ENCODE assay signal across 18 cellular contexts in genomic region chr18:8798996-8799395, GRCh38.
DNase-seq lines count a peak whose midpoint lies in the region; ATAC-seq and TF ChIP-seq lines count a peak whose summit lies in the region.
"Had no signal": no experiment of that assay in that cellular context is flagged by ENCODE, and none has a peak within 500 bp of the region (broad histone marks: within the 10 kb centered on the region; RNA-seq: fewer than 3 reads in every experiment).

No MANE protein-coding gene starts in this region.

- H3K36me3 Mint-ChIP-seq in immature natural killer cell = no peaks in the 10 kb centered on the region

- no peaks in the 10 kb centered on the region for H3K4me1 Mint-ChIP-seq in immature natural killer cell
- H3K4me1 Mint-ChIP-seq: activated CD4-positive, alpha-beta memory T cell treated with anti-CD3 and anti-CD28 coated beads, Interleukin-2, amount 10 ng/mL, durations not matched to agents 7 days and 5 days; central memory CD8-positive, alpha-beta T cell had no signal

- H3F3A ChIP-seq in PC-3 (ENCODE audit: low read length, unreplicated experiment) = peaks cover 13% of the 10 kb centered on the region

- ATAC-seq in PC-3 (peak; percentile 8), heart right ventricle (peak in 6 of 8 donors; percentile 46 to 89 (median 64)), HG02798 (IDR thresholded peaks at IDR 0.05; ENCODE audit: poor library complexity, unreplicated experiment) (no peak)
- ATAC-seq: pancreas; stimulated activated naive CD8-positive, alpha-beta T cell treated with anti-CD3 and anti-CD28 coated beads, Interleukin-15, amount 100 ng/mL, for 72 hours had no signal

- DNase-seq in DMS 273 (lab: John Stamatoyannopoulos, UW; ENCODE audit: unreplicated experiment) = peak; percentile 15
- DNase-seq in DMS 273 treated with DMSO at 0.1 percent for 48 hours (lab: John Stamatoyannopoulos, UW) = no peak
- DNase-seq in PC-3 = peak; percentile 52
- DNase-seq in heart right ventricle = peak; percentile 33 to 40
- DNase-seq in immature natural killer cell = no peak
- no peak for DNase-seq in ascending aorta (ENCODE audit: low spot score in 2 of 2)
- DNase-seq: activated CD4-positive, alpha-beta memory T cell treated with anti-CD3 and anti-CD28 coated beads, Interleukin-2, amount 10 ng/mL, durations not matched to agents 7 days and 5 days; activated naive CD4-positive, alpha-beta T cell; kidney glomerular epithelial cell; NK-92 treated with Interleukin-12 subunit alpha and Interleukin-12 subunit beta, amount 100 ng/mL, for 24 hours; pancreas; stimulated activated CD4-positive, alpha-beta T cell treated with anti-CD3 and anti-CD28 coated beads, Interleukin-4, amount 100 ng/mL, for 24 hours; stimulated activated naive CD8-positive, alpha-beta T cell treated with anti-CD3 and anti-CD28 coated beads, Interleukin-15, amount 100 ng/mL, for 72 hours had no signal

- H4K20me1 ChIP-seq in PC-3 (ENCODE audit: low read length) = no peaks in the 10 kb centered on the region

- H3K36me3 ChIP-seq in PC-3 (ENCODE audit: low read depth, low read length) (peaks cover 14% of the 10 kb centered on the region; the same call in 1 of the 2 replicates), heart right ventricle (peaks cover 0 to 12% (median 0%) of the 10 kb centered on the region in 9 donors), stomach smooth muscle (ENCODE audit: control insufficient read depth in 2 of 2, insufficient read depth in 2 of 2, low read length in 2 of 2) (peaks cover 7 to 14% of the 10 kb centered on the region in 2 donors), ascending aorta (no peaks in the 10 kb centered on the region)
- H3K36me3 ChIP-seq: pancreas had no signal

- H3K27ac ChIP-seq in PC-3 (ENCODE audit: low read length) (peak overlapping the region; percentile 95), heart right ventricle (no peak overlapping the region), stomach smooth muscle (ENCODE audit: low read length) (peak overlapping the region; percentile 93), ascending aorta (peak overlapping the region in 1 of 2 donors; percentile 64)
- H3K27ac ChIP-seq: 22Rv1 had no signal

- 0 out of 2 replicates have a peak overlapping the region, but pooled peaks have one; percentile 2 for H3K4me2 ChIP-seq in PC-3 (ENCODE audit: low read length)

- H3K4me3 ChIP-seq in PC-3 (ENCODE audit: low read length) (no peak overlapping the region), heart right ventricle (no peak overlapping the region), stomach smooth muscle (ENCODE audit: low read length in 2 of 2) (no peak overlapping the region), ascending aorta (no peak overlapping the region)
- H3K4me3 ChIP-seq: pancreas had no signal

- H3K9me3 Mint-ChIP-seq in immature natural killer cell = no peaks in the 10 kb centered on the region
- H3K9me3 Mint-ChIP-seq: activated CD4-positive, alpha-beta memory T cell treated with anti-CD3 and anti-CD28 coated beads, Interleukin-2, amount 10 ng/mL, durations not matched to agents 7 days and 5 days; central memory CD8-positive, alpha-beta T cell; stimulated activated naive CD8-positive, alpha-beta T cell treated with anti-CD3 and anti-CD28 coated beads, Interleukin-15, amount 100 ng/mL, for 72 hours; T-helper 1 cell treated with Interleukin-12 subunit alpha and Interleukin-12 subunit beta and Interleukin-4 antibody, amounts not matched to agents 30 μg/mL and 1 μg/mL, for 36 hours had no signal

- no peak overlapping the region for H3K27ac Mint-ChIP-seq in immature natural killer cell
- H3K27ac Mint-ChIP-seq: activated CD4-positive, alpha-beta memory T cell treated with anti-CD3 and anti-CD28 coated beads, Interleukin-2, amount 10 ng/mL, durations not matched to agents 7 days and 5 days; stimulated activated naive CD8-positive, alpha-beta T cell treated with anti-CD3 and anti-CD28 coated beads, Interleukin-15, amount 100 ng/mL, for 72 hours; T-helper 1 cell treated with Interleukin-12 subunit alpha and Interleukin-12 subunit beta and Interleukin-4 antibody, amounts not matched to agents 30 μg/mL and 1 μg/mL, for 36 hours had no signal

- WGBS in heart right ventricle, 2 donors = 45 to 58% methylated on average over 11 of the region's 11 CpGs

- no peaks in the 10 kb centered on the region for H3K9me3 ChIP-seq in PC-3 (ENCODE audit: low read length)
- H3K9me3 ChIP-seq in heart right ventricle = no peaks in the 10 kb centered on the region
- no peaks in the 10 kb centered on the region for H3K9me3 ChIP-seq in stomach smooth muscle (ENCODE audit: control insufficient read depth in 2 of 2, low read length in 2 of 2)
- no peaks in the 10 kb centered on the region for H3K9me3 ChIP-seq in ascending aorta
- H3K9me3 ChIP-seq: pancreas had no signal

- no peaks in the 10 kb centered on the region for H3K27me3 ChIP-seq in PC-3 (ENCODE audit: low read length)
- no peaks in the 10 kb centered on the region for H3K27me3 ChIP-seq in heart right ventricle
- H3K27me3 ChIP-seq in stomach smooth muscle (ENCODE audit: control insufficient read depth in 1 of 2, insufficient read depth in 2 of 2, low read length in 2 of 2) = no peaks in the 10 kb centered on the region
- H3K27me3 ChIP-seq in ascending aorta = no peaks in the 10 kb centered on the region
- H3K27me3 ChIP-seq: pancreas had no signal

- H3K9ac ChIP-seq in PC-3 (ENCODE audit: low read length) (peak overlapping the region; percentile 78; the same call in 1 of the 2 replicates), stomach smooth muscle (ENCODE audit: low read length in 2 of 2) (peak overlapping the region; percentile 42 to 54)

- intact Hi-C loops in PC-3 (cut with micrococcal nuclease) = loop anchor here (5.0 kb wide), 1 partner anchor 148 kb away; no protein-coding TSS in a partner anchor
- intact Hi-C loops in heart right ventricle (cut with DNase I) = loop anchor here in 1 of 10 donors (10.0 kb wide), 1 partner anchor 146 kb away; no protein-coding TSS in a partner anchor
- intact Hi-C loops in ascending aorta (cut with DNase I) = no loop called here

- no peak overlapping the region for H2AFZ ChIP-seq in PC-3 (ENCODE audit: low read length)

- H3K79me2 ChIP-seq in PC-3 (ENCODE audit: low read length) = no peaks in the 10 kb centered on the region; the same call in 1 of the 2 replicates

- CTCF ChIA-PET in PC-3 (lab: Charles Lee) = no interaction called here

- TF ChIP-seq CTCF in PC-3 (conservative IDR thresholded peaks at IDR 0.05; ENCODE audit: low read depth, low read length) (no peak), heart right ventricle (IDR thresholded peaks at IDR 0.05) (no peak), ascending aorta (IDR thresholded peaks at IDR 0.05) (no peak)

- H3K4me1 ChIP-seq in PC-3 (ENCODE audit: insufficient read depth, low read length) = peaks cover 83% of the 10 kb centered on the region
- H3K4me1 ChIP-seq in heart right ventricle = peaks cover 0 to 8% (median 0%) of the 10 kb centered on the region in 9 donors
- peaks cover 72% of the 10 kb centered on the region for H3K4me1 ChIP-seq in stomach smooth muscle (ENCODE audit: control insufficient read depth, insufficient read depth, low read length)
- H3K4me1 ChIP-seq in ascending aorta = peaks cover 0 to 9% of the 10 kb centered on the region in 2 donors

- H3K27me3 Mint-ChIP-seq in immature natural killer cell (ENCODE audit: low read depth in 3 of 3) = peaks cover 0 to 3% (median 2%) of the 10 kb centered on the region in 3 donors

- no peaks in the 10 kb centered on the region for H3K9me2 ChIP-seq in PC-3 (replicated peaks; ENCODE audit: low read length)

- H3K4me3 Mint-ChIP-seq in immature natural killer cell = no peak overlapping the region
- H3K4me3 Mint-ChIP-seq: activated CD4-positive, alpha-beta memory T cell treated with anti-CD3 and anti-CD28 coated beads, Interleukin-2, amount 10 ng/mL, durations not matched to agents 7 days and 5 days; central memory CD8-positive, alpha-beta T cell; stimulated activated naive CD8-positive, alpha-beta T cell treated with anti-CD3 and anti-CD28 coated beads, Interleukin-15, amount 100 ng/mL, for 72 hours; T-helper 1 cell treated with Interleukin-12 subunit alpha and Interleukin-12 subunit beta and Interleukin-4 antibody, amounts not matched to agents 30 μg/mL and 1 μg/mL, for 36 hours had no signal

- no TSS peak for BruUV-seq in PC-3 (replicated peaks; lab: Mats Ljungman, UMichigan)

- POLR2A ChIA-PET in PC-3 (lab: Charles Lee; ENCODE audit: unreplicated experiment) = no interaction called here

Comparison
In these comparisons a context has a peak if more than half of its experiments do, and no peak if none do; other contexts are left out.
1. DNase-seq: peak in DMS 273 (single experiment), PC-3 (single experiment) and heart right ventricle (2 of 2); none in DMS 273 treated with DMSO at 0.1 percent for 48 hours (single experiment), immature natural killer cell (0 of 3) and ascending aorta (0 of 2).
2. H3K27ac ChIP-seq: peak in PC-3 (single experiment) and stomach smooth muscle (single experiment); none in heart right ventricle (0 of 10).